ENCODE assay signal across 9 cellular contexts in genomic region chr10:71255817-71256660, GRCh38. TPM values are rescaled to one million over a fixed set of nuclear protein-coding genes. Genes with fewer than 3 reads are reported as not detected.
DNase-seq lines count a peak whose midpoint lies in the region; ATAC-seq and TF ChIP-seq lines count a peak whose summit lies in the region.
"Had no signal": no experiment of that assay in that cellular context is flagged by ENCODE, and none has a peak within 500 bp of the region (broad histone marks: within the 10 kb centered on the region; RNA-seq: fewer than 3 reads in every experiment).

No MANE protein-coding gene starts in this region.

- no peak overlapping the region for H3K27ac Mint-ChIP-seq in glutamatergic neuron (ENCODE audit: unreplicated experiment)
- H3K27ac Mint-ChIP-seq in H9 = no peak overlapping the region
- H3K27ac Mint-ChIP-seq: activated naive CD8-positive, alpha-beta T cell had no signal

- H3K27me3 ChIP-seq in lower lobe of right lung (ENCODE audit: low read depth) = no peaks in the 10 kb centered on the region
- no peaks in the 10 kb centered on the region for H3K27me3 ChIP-seq in H9 (ENCODE audit: insufficient read depth, low read length)

- no peak overlapping the region for H3K4ac ChIP-seq in H9 (ENCODE audit: low read depth, low read length)

- H2BK5ac ChIP-seq in H9 (ENCODE audit: insufficient read length, low read length) = no peak overlapping the region

- no peak overlapping the region for H2BK15ac ChIP-seq in H9 (ENCODE audit: low read depth, low read length)

- H3K23me2 ChIP-seq in H9 (ENCODE audit: insufficient read length, low read depth, low read length, poor library complexity, severe bottlenecking) = no peaks in the 10 kb centered on the region

- H2BK120ac ChIP-seq in H9 (ENCODE audit: low read depth, low read length, poor library complexity, severe bottlenecking) = no peak overlapping the region

- no peak overlapping the region for H4K5ac ChIP-seq in H9 (ENCODE audit: insufficient read length, low read depth, low read length)

- no peak overlapping the region for H3K56ac ChIP-seq in H9 (ENCODE audit: insufficient read length, low read depth, low read length)

- H3K27me3 Mint-ChIP-seq in glutamatergic neuron (ENCODE audit: unreplicated experiment) = peaks cover 5% of the 10 kb centered on the region
- no peaks in the 10 kb centered on the region; the same call in none of the 2 replicates for H3K27me3 Mint-ChIP-seq in H9 (ENCODE audit: low read depth)

- H3K9ac ChIP-seq in H9 (ENCODE audit: extremely low read depth, insufficient read length, low read length) = no peak overlapping the region

- H4K91ac ChIP-seq in H9 (ENCODE audit: insufficient read length, low read depth, low read length) = no peak overlapping the region

- no peak overlapping the region for H3K23ac ChIP-seq in H9 (ENCODE audit: insufficient read length, low read depth, low read length)

- no peak overlapping the region for H2AFZ ChIP-seq in H9 (ENCODE audit: low read length)

- H3K9me3 Mint-ChIP-seq in glutamatergic neuron (ENCODE audit: unreplicated experiment) (peaks cover 7% of the 10 kb centered on the region), H9 (no peaks in the 10 kb centered on the region; a peak in 1 of 5 replicates)

- H3K79me1 ChIP-seq in H9 (ENCODE audit: insufficient read depth, low read depth, low read length, poor library complexity, severe bottlenecking) = no peaks in the 10 kb centered on the region

- intact Hi-C loops in lower lobe of right lung (cut with DNase I) = no loop called here

- H3K4me1 Mint-ChIP-seq in glutamatergic neuron (ENCODE audit: low read depth, unreplicated experiment) (peaks cover 15% of the 10 kb centered on the region), H9 (peaks cover 58 to 64% of the 10 kb centered on the region in 2 experiments)

- DNase-seq in AG08396 (ENCODE audit: low spot score) (peak; percentile 67), M059J (ENCODE audit: low read depth) (peak; percentile 56), astrocyte of the spinal cord (ENCODE audit: low read depth, low spot score) (peak; percentile 93), lower lobe of right lung (no peak), glutamatergic neuron (no peak), NCI-H1048 (lab: John Stamatoyannopoulos, UW) (no peak), H9 (no peak)
- DNase-seq in stimulated activated CD4-positive, alpha-beta T cell treated with anti-CD3 and anti-CD28 coated beads, Interleukin-4, amount 100 ng/mL, for 1 hour = no peak

- H3K79me2 ChIP-seq in H9 (ENCODE audit: insufficient read depth, low read length) = no peaks in the 10 kb centered on the region

- no peak overlapping the region for H4K8ac ChIP-seq in H9 (replicated peaks; ENCODE audit: insufficient read length, low read depth, low read length)

- no peak overlapping the region for H3T11ph ChIP-seq in H9 (ENCODE audit: low read length)

- TF ChIP-seq CTCF in astrocyte of the spinal cord (IDR thresholded peaks at IDR 0.05; ENCODE audit: low read depth, low read length) (no peak), lower lobe of right lung (IDR thresholded peaks at IDR 0.05) (no peak), glutamatergic neuron (IDR thresholded peaks at IDR 0.05; ENCODE audit: partially characterized antibody, unreplicated experiment) (no peak), H9 (conservative IDR thresholded peaks at IDR 0.05) (no peak)

- no peaks in the 10 kb centered on the region for H3K36me3 ChIP-seq in lower lobe of right lung

- no peak overlapping the region for H3K14ac ChIP-seq in H9 (ENCODE audit: insufficient read depth, low read length)

- H3K4me2 ChIP-seq in H9 (ENCODE audit: insufficient read depth, insufficient read length, low read length) = no peak overlapping the region

- no peak overlapping the region for H2BK20ac ChIP-seq in H9 (ENCODE audit: low read depth, low read length, poor library complexity, severe bottlenecking)

- peak; percentile 41 to 46 for ATAC-seq in lower lobe of right lung

- H3K36me3 Mint-ChIP-seq in glutamatergic neuron (ENCODE audit: unreplicated experiment) = no peaks in the 10 kb centered on the region
- peaks cover 0 to 2% (median 0%) of the 10 kb centered on the region in 3 experiments; a peak in 2 of 7 replicates for H3K36me3 Mint-ChIP-seq in H9 (ENCODE audit: insufficient read depth in 1 of 3, low read depth in 3 of 3)
- H3K36me3 Mint-ChIP-seq: activated naive CD8-positive, alpha-beta T cell had no signal

- H2AK5ac ChIP-seq in H9 (ENCODE audit: insufficient read length, low read length) = no peak overlapping the region

- H4K20me1 ChIP-seq in H9 (ENCODE audit: control insufficient read depth, insufficient read depth, insufficient read length) = no peaks in the 10 kb centered on the region

- H3K4me3 Mint-ChIP-seq in glutamatergic neuron (ENCODE audit: unreplicated experiment) (no peak overlapping the region), H9 (no peak overlapping the region; a peak in 1 of 5 replicates)
- H3K4me3 Mint-ChIP-seq: activated naive CD8-positive, alpha-beta T cell had no signal

- H3K27ac ChIP-seq in lower lobe of right lung = no peak overlapping the region
- no peak overlapping the region for H3K27ac ChIP-seq in H9 (ENCODE audit: insufficient read length, low read depth, low read length)

- H3K4me1 ChIP-seq in lower lobe of right lung (peaks cover 39% of the 10 kb centered on the region), H9 (ENCODE audit: insufficient read depth, low read length) (peaks cover 12% of the 10 kb centered on the region; the same call in 1 of the 2 replicates)

- WGBS in H9 (ENCODE audit: extremely low coverage, insufficient read length, low lambda C conversion rate) = no CpG with 5 or more reads among the region's 17 CpGs

- no peak overlapping the region for H3K18ac ChIP-seq in H9 (ENCODE audit: insufficient read length, low read depth, low read length)

- in situ Hi-C loops in astrocyte of the spinal cord (cut with HindIII; ENCODE audit: low sequenced_read_pairs) = no loop called here

- H2BK12ac ChIP-seq in H9 (ENCODE audit: insufficient read length, low read depth, low read length) = no peak overlapping the region

- H3K4me3 ChIP-seq in astrocyte of the spinal cord (ENCODE audit: low read depth, low read length) (no peak overlapping the region), lower lobe of right lung (no peak overlapping the region)

- H3K9me3 ChIP-seq in lower lobe of right lung = no peaks in the 10 kb centered on the region
- no peaks in the 10 kb centered on the region for H3K9me3 ChIP-seq in H9 (ENCODE audit: control insufficient read depth, low read depth, low read length)

RNA-seq across cellular contexts. Expression of gene UNC5B, which starts 43.7 kb away (rescaled TPM):
- 0.17 and 0.25 TPM in 2 replicates for total RNA-seq in M059J (2014; rRNA removed; shearing (Covaris generic))
- total RNA-seq in lower lobe of right lung (22.2 TPM), glutamatergic neuron (ENCODE audit: unreplicated experiment) (22.6 TPM), H9 (2021) (28.4 and 29.7 TPM in 2 replicates)

Comparison
In these comparisons a context has a peak if more than half of its experiments do, and no peak if none do; other contexts are left out.
1. DNase-seq: peak in AG08396 (single experiment), M059J (single experiment) and astrocyte of the spinal cord (single experiment); none in lower lobe of right lung (single experiment), stimulated activated CD4-positive, alpha-beta T cell treated with anti-CD3 and anti-CD28 coated beads, Interleukin-4, amount 100 ng/mL, for 1 hour (single experiment), glutamatergic neuron (single experiment), NCI-H1048 (single experiment) and H9 (single experiment).
2. RNA of gene UNC5B, which starts 43.7 kb away (total RNA-seq): 28.4 to 29.7 TPM in H9, 22.6 TPM in glutamatergic neuron (single experiment) and 22.2 TPM in lower lobe of right lung (single experiment); 0.17 to 0.25 TPM in M059J; every median in the first group is over 10 times any median in the second.